In the genomic region with DNA sequence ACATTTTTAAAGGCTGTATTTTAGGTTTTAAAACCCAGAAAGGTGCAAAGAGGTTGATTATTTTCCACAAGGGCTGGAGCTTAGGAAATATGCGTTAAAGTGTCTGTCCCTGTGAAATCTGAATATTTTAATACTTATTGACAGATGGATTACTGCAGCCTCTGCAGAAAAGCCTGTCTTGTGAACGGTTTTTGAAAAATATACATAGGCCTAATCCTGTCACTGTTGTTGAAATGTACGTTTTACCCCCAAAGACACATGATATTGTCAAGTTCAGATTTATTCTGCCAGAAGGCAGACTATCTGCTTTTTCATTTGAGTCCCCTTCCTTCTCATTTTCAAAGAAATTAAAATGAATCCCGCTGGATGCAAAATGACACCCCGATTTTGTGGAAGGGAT, we compare ENCODE assay signal across 9 cellular contexts. TPM values are rescaled to one million over a fixed set of nuclear protein-coding genes. Genes with fewer than 3 reads are reported as not detected.
DNase-seq lines count a peak whose midpoint lies in the region; ATAC-seq and TF ChIP-seq lines count a peak whose summit lies in the region.
"Had no signal": no experiment of that assay in that cellular context is flagged by ENCODE, and none has a peak within 500 bp of the region (broad histone marks: within the 10 kb centered on the region; RNA-seq: fewer than 3 reads in every experiment).

No MANE protein-coding gene starts in this region.

- no peak overlapping the region for H3K27ac ChIP-seq in CD8-positive, alpha-beta T cell (ENCODE audit: low read depth, low read length)
- peak overlapping the region; percentile 98 for H3K27ac ChIP-seq in SK-N-MC
- H3K27ac ChIP-seq in gastroesophageal sphincter: peak overlapping the region; percentile 88 to 99 (median 96)

- intact Hi-C loops in CD8-positive, alpha-beta T cell (cut with DNase I, micrococcal nuclease): loop anchor here (5.0 to 10.0 kb wide), 6 partner anchors 50 to 1577 kb away; partner anchors contain the start of gene LPP (in 1 of the 2)

- CTCF ChIA-PET in CD8-positive, alpha-beta T cell (lab: Charles Lee): interaction anchor here (0.6 to 9.2 kb wide), 33 partner anchors 9 to 1874 kb away, joined by 3 to 118 read pairs (median 4); no protein-coding TSS in a partner anchor

- no peak for TF ChIP-seq POLR2A in gastroesophageal sphincter (IDR thresholded peaks at IDR 0.05)

- no peak for ATAC-seq in CD8-positive, alpha-beta T cell
- ATAC-seq in gastroesophageal sphincter: no peak

- peak overlapping the region; percentile 77 for H3K9ac ChIP-seq in SK-N-MC (ENCODE audit: insufficient read length)

- 48 to 51% methylated on average over 5 of the region's 5 CpGs for WGBS in gastroesophageal sphincter (ENCODE audit: low coverage in 1 of 2), 2 donors

- peaks cover 18% of the 10 kb centered on the region for H3K36me3 Mint-ChIP-seq in CD8-positive, alpha-beta T cell
- H3K36me3 Mint-ChIP-seq in progenitor cell of endocrine pancreas (ENCODE audit: insufficient read depth): no peaks in the 10 kb centered on the region

- no peaks in the 10 kb centered on the region for H3K9me3 ChIP-seq in CD8-positive, alpha-beta T cell (ENCODE audit: low read length)
- H3K9me3 ChIP-seq in SK-N-MC (ENCODE audit: low read depth, low read length) (no peaks in the 10 kb centered on the region), gastroesophageal sphincter (no peaks in the 10 kb centered on the region)

- H3K27me3 Mint-ChIP-seq in CD8-positive, alpha-beta T cell (ENCODE audit: low read depth): no peaks in the 10 kb centered on the region
- H3K27me3 Mint-ChIP-seq in progenitor cell of endocrine pancreas: no peaks in the 10 kb centered on the region

- peaks cover 38% of the 10 kb centered on the region for H3K4me1 ChIP-seq in CD8-positive, alpha-beta T cell (ENCODE audit: insufficient read depth, low read length)
- peaks cover 0 to 62% (median 0%) of the 10 kb centered on the region in 3 donors for H3K4me1 ChIP-seq in gastroesophageal sphincter

- H3K4me3 Mint-ChIP-seq in CD8-positive, alpha-beta T cell: no peak overlapping the region
- no peak overlapping the region for H3K4me3 Mint-ChIP-seq in progenitor cell of endocrine pancreas (ENCODE audit: low read depth)

- TF ChIP-seq EP300 in gastroesophageal sphincter (IDR thresholded peaks at IDR 0.05): no peak

- DNase-seq in CD8-positive, alpha-beta T cell: no peak
- no peak for DNase-seq in SK-N-MC (ENCODE audit: low read depth, low spot score)
- no peak for DNase-seq in progenitor cell of endocrine pancreas (ENCODE audit: low spot score, unreplicated experiment)
- no peak for DNase-seq in DMS79 treated with DMSO at 0.1 percent for 48 hours (lab: John Stamatoyannopoulos, UW)
- no peak for DNase-seq in NCI-H510A (lab: John Stamatoyannopoulos, UW)
- no peak for DNase-seq in NK-92 (lab: John Stamatoyannopoulos, UW; ENCODE audit: unreplicated experiment)
- no peak for DNase-seq in GM10266 (ENCODE audit: extremely low spot score)

- H3K9me3 Mint-ChIP-seq in CD8-positive, alpha-beta T cell: no peaks in the 10 kb centered on the region
- H3K9me3 Mint-ChIP-seq in progenitor cell of endocrine pancreas (ENCODE audit: low read depth): no peaks in the 10 kb centered on the region

- POLR2A ChIA-PET in CD8-positive, alpha-beta T cell (lab: Charles Lee): interaction anchor here (0.7 to 1.3 kb wide), 4 partner anchors 9 to 760 kb away, joined by 3 to 4 read pairs (median 3); no protein-coding TSS in a partner anchor

- H3K27me3 ChIP-seq in CD8-positive, alpha-beta T cell (ENCODE audit: insufficient read depth, low read length): no peaks in the 10 kb centered on the region
- H3K27me3 ChIP-seq in gastroesophageal sphincter: no peaks in the 10 kb centered on the region

- H3K27ac Mint-ChIP-seq in CD8-positive, alpha-beta T cell: peak overlapping the region; percentile 76
- H3K27ac Mint-ChIP-seq in progenitor cell of endocrine pancreas: peak overlapping the region; percentile 95

- no peaks in the 10 kb centered on the region for H3K36me3 ChIP-seq in CD8-positive, alpha-beta T cell (ENCODE audit: insufficient read depth, low read length)
- no peaks in the 10 kb centered on the region for H3K36me3 ChIP-seq in SK-N-MC (ENCODE audit: insufficient read depth, low read length)
- H3K36me3 ChIP-seq in gastroesophageal sphincter: no peaks in the 10 kb centered on the region

- H3K4me3 ChIP-seq in CD8-positive, alpha-beta T cell (ENCODE audit: low read depth, low read length): no peak overlapping the region
- H3K4me3 ChIP-seq in SK-N-MC (peak overlapping the region; percentile 87), gastroesophageal sphincter (no peak overlapping the region)

- TF ChIP-seq CTCF in CD8-positive, alpha-beta T cell (IDR thresholded peaks at IDR 0.05): no peak
- TF ChIP-seq CTCF in gastroesophageal sphincter (IDR thresholded peaks at IDR 0.05) (no peak), progenitor cell of endocrine pancreas (IDR thresholded peaks at IDR 0.05; ENCODE audit: unreplicated experiment) (no peak), GM10266 (IDR thresholded peaks at IDR 0.05; ENCODE audit: control insufficient read depth, insufficient read depth, low read depth, missing control alignments) (no peak)

- H3K4me1 Mint-ChIP-seq in CD8-positive, alpha-beta T cell (ENCODE audit: low read depth): peaks cover 70% of the 10 kb centered on the region
- H3K4me1 Mint-ChIP-seq in progenitor cell of endocrine pancreas (ENCODE audit: low read depth): peaks cover 65% of the 10 kb centered on the region

RNA-seq across cellular contexts. Expression of gene BCL6, which starts 2.2 kb away (rescaled TPM):
- 10 to 100 TPM; 89.2 to 93.1 TPM for total RNA-seq in CD8-positive, alpha-beta T cell
- total RNA-seq in gastroesophageal sphincter: 100 to 1,000 TPM in 3 of 4 donors, 10 to 100 TPM in 1; 60.0 to 146 (median 115) TPM
- 21.3 and 22.8 TPM in 2 replicates for total RNA-seq in progenitor cell of endocrine pancreas

RNA-seq across cellular contexts. Expression of gene RTP2, which starts 45.1 kb away (rescaled TPM):
- not detected for total RNA-seq in CD8-positive, alpha-beta T cell
- total RNA-seq in gastroesophageal sphincter (not detected), progenitor cell of endocrine pancreas (not detected in 2 replicates)
- total RNA-seq: cerebellum had no signal
